In the genomic region with DNA sequence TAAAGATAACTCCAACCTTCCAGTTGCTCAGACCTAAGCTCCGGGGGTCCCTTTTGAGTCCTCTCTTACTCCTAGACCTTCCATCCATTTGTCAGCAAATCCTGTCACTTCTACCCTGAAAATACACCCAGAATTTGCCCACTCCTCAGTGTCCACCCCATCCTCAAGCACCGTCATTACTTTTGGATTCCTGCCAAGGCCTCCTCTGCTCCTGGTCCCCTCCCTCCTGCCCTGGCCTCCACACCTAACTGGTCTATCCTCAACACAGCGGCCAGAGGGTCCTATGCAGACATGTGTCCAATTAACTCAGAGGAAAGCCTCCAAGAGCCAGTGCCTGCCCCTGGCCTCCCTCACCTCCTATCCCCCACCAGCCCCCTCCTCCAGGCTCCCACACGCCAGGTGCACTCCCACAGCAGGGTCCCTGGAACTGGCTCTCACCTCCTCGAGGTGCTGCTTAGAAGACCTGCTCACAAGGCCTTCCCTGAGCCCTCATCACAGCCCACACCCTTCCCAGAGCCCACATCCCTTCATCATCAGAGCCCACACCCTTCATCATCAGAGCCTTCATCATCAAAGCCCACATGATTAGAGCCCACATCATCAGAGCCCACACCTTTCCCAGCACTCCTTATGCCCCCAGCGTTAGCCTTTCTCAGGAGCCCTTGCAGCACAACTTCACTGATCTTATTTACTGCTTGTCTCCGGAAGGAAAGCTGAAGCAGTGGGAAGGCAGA, we compare ENCODE assay signal across 31 cellular contexts. TPM values are rescaled to one million over a fixed set of nuclear protein-coding genes. Genes with fewer than 3 reads are reported as not detected.
DNase-seq lines count a peak whose midpoint lies in the region; ATAC-seq and TF ChIP-seq lines count a peak whose summit lies in the region.
"Had no signal": no experiment of that assay in that cellular context is flagged by ENCODE, and none has a peak within 500 bp of the region (broad histone marks: within the 10 kb centered on the region; RNA-seq: fewer than 3 reads in every experiment).

No MANE protein-coding gene starts in this region.

- H3K4me3 Mint-ChIP-seq in activated CD8-positive, alpha-beta memory T cell treated with anti-CD3 and anti-CD28 coated beads, Interleukin-2, amount 10 ng/mL, durations not matched to agents 7 days and 5 days: no peak overlapping the region
- H3K4me3 Mint-ChIP-seq in CD8-positive, alpha-beta T cell: no peak overlapping the region
- no peak overlapping the region for H3K4me3 Mint-ChIP-seq in activated CD8-positive, alpha-beta T cell treated with anti-CD3 and anti-CD28 coated beads, Interleukin-2, amount 10 ng/mL, durations not matched to agents 7 days and 5 days
- H3K4me3 Mint-ChIP-seq: activated T-helper 1 cell treated with anti-CD3 and anti-CD28 coated beads, Interleukin-12 subunit alpha, Interleukin-12 subunit beta, Interleukin-2, Interleukin-4 antibody, amounts not matched to agents 30 ng/mL and 10 ng/mL and 1 ng/mL, durations not matched to agents 14 hours and 24 hours and 36 hours; immature natural killer cell; natural killer cell; stimulated activated memory B cell treated with anti-CD40 and anti-IgM and Interleukin-4, amounts not matched to agents 10 μg/mL and 1 μg/mL and 100 μg/mL, for 72 hours had no signal

- no peak overlapping the region for H2AFZ ChIP-seq in osteoblast (ENCODE audit: low read length)
- H2AFZ ChIP-seq: GM23248 had no signal

- CTCF ChIA-PET in activated CD8-positive, alpha-beta memory T cell treated with anti-CD3 and anti-CD28 coated beads, Interleukin-2, amount 10 ng/mL, durations not matched to agents 7 days and 5 days (lab: Charles Lee): interaction anchor here (1.0 to 3.8 kb wide), 4 partner anchors 9 to 869 kb away, joined by 3 to 17 read pairs (median 6); a partner anchor contains a TSS
- CTCF ChIA-PET in CD8-positive, alpha-beta T cell (lab: Charles Lee): interaction anchor here (1.1 to 5.6 kb wide), 3 partner anchors 15 to 109 kb away, joined by 3 to 86 read pairs (median 4); a partner anchor contains a TSS
- CTCF ChIA-PET in activated CD8-positive, alpha-beta T cell treated with anti-CD3 and anti-CD28 coated beads, Interleukin-2, amount 10 ng/mL, durations not matched to agents 7 days and 5 days (lab: Charles Lee): interaction anchor here (1.2 to 5.3 kb wide), 5 partner anchors 15 to 146 kb away, joined by 4 to 131 read pairs (median 6); a partner anchor contains a TSS

- no peak for TF ChIP-seq CTCF in CD8-positive, alpha-beta T cell (IDR thresholded peaks at IDR 0.05)
- TF ChIP-seq CTCF in osteoblast (IDR thresholded peaks at IDR 0.05; ENCODE audit: extremely low read depth, low read depth, low read length): no peak

- no peak for ATAC-seq in activated CD8-positive, alpha-beta memory T cell treated with anti-CD3 and anti-CD28 coated beads, Interleukin-2, amount 10 ng/mL, durations not matched to agents 7 days and 5 days
- no peak for ATAC-seq in CD8-positive, alpha-beta T cell
- no peak for ATAC-seq in activated CD8-positive, alpha-beta T cell treated with anti-CD3 and anti-CD28 coated beads, Interleukin-2, amount 10 ng/mL, durations not matched to agents 7 days and 5 days
- no peak for ATAC-seq in HG02763 (IDR thresholded peaks at IDR 0.05; ENCODE audit: unreplicated experiment)
- ATAC-seq: left cardiac atrium; natural killer cell; PC-3; stimulated activated memory B cell treated with anti-CD40 and anti-IgM and Interleukin-4, amounts not matched to agents 10 μg/mL and 1 μg/mL and 100 μg/mL, for 72 hours had no signal

- no peaks in the 10 kb centered on the region for H3K27me3 ChIP-seq in CD8-positive, alpha-beta T cell (ENCODE audit: insufficient read depth, low read length)
- H3K27me3 ChIP-seq in osteoblast (ENCODE audit: insufficient read depth, low read length): peaks cover 17% of the 10 kb centered on the region
- H3K27me3 ChIP-seq: cardiac muscle cell, colonic mucosa had no signal

- peaks cover 73% of the 10 kb centered on the region for H3K4me1 Mint-ChIP-seq in activated CD8-positive, alpha-beta memory T cell treated with anti-CD3 and anti-CD28 coated beads, Interleukin-2, amount 10 ng/mL, durations not matched to agents 7 days and 5 days
- H3K4me1 Mint-ChIP-seq in CD8-positive, alpha-beta T cell (ENCODE audit: low read depth): peaks cover 72% of the 10 kb centered on the region
- peaks cover 99% of the 10 kb centered on the region for H3K4me1 Mint-ChIP-seq in activated CD8-positive, alpha-beta T cell treated with anti-CD3 and anti-CD28 coated beads, Interleukin-2, amount 10 ng/mL, durations not matched to agents 7 days and 5 days (ENCODE audit: low read depth)

- H3K36me3 Mint-ChIP-seq in activated CD8-positive, alpha-beta memory T cell treated with anti-CD3 and anti-CD28 coated beads, Interleukin-2, amount 10 ng/mL, durations not matched to agents 7 days and 5 days: no peaks in the 10 kb centered on the region
- no peaks in the 10 kb centered on the region for H3K36me3 Mint-ChIP-seq in CD8-positive, alpha-beta T cell
- H3K36me3 Mint-ChIP-seq in activated CD8-positive, alpha-beta T cell treated with anti-CD3 and anti-CD28 coated beads, Interleukin-2, amount 10 ng/mL, durations not matched to agents 7 days and 5 days (ENCODE audit: low read depth): no peaks in the 10 kb centered on the region
- H3K36me3 Mint-ChIP-seq: immature natural killer cell; natural killer cell; stimulated activated memory B cell treated with anti-CD40 and anti-IgM and Interleukin-4, amounts not matched to agents 10 μg/mL and 1 μg/mL and 100 μg/mL, for 72 hours had no signal

- H3K79me2 ChIP-seq in osteoblast (ENCODE audit: insufficient read depth, low read length): no peaks in the 10 kb centered on the region

- POLR2A ChIA-PET in CD8-positive, alpha-beta T cell (lab: Charles Lee): no interaction called here
- POLR2A ChIA-PET in activated CD8-positive, alpha-beta T cell treated with anti-CD3 and anti-CD28 coated beads, Interleukin-2, amount 10 ng/mL, durations not matched to agents 7 days and 5 days (lab: Charles Lee): no interaction called here

- H3K4me2 ChIP-seq in osteoblast (ENCODE audit: insufficient read depth, low read length): no peak overlapping the region
- H3K4me2 ChIP-seq: SK-N-SH had no signal

- H3K36me3 ChIP-seq in CD8-positive, alpha-beta T cell (ENCODE audit: insufficient read depth, low read length): no peaks in the 10 kb centered on the region
- no peaks in the 10 kb centered on the region for H3K36me3 ChIP-seq in osteoblast (ENCODE audit: insufficient read depth, low read length)
- H3K36me3 ChIP-seq: cardiac muscle cell, colonic mucosa, transverse colon had no signal

- peaks cover 60% of the 10 kb centered on the region for H3K4me1 ChIP-seq in CD8-positive, alpha-beta T cell (ENCODE audit: insufficient read depth, low read length)
- H3K4me1 ChIP-seq in osteoblast (ENCODE audit: insufficient read depth, low read length): no peaks in the 10 kb centered on the region

- H4K20me1 ChIP-seq in osteoblast (ENCODE audit: insufficient read depth, low read length): no peaks in the 10 kb centered on the region

- intact Hi-C loops in CD8-positive, alpha-beta T cell (cut with DNase I, micrococcal nuclease): loop anchor here in 1 of 2 experiments (5.0 to 10.0 kb wide), 2 partner anchors 136 to 801 kb away; no protein-coding TSS in a partner anchor

- H3K27ac Mint-ChIP-seq in activated CD8-positive, alpha-beta memory T cell treated with anti-CD3 and anti-CD28 coated beads, Interleukin-2, amount 10 ng/mL, durations not matched to agents 7 days and 5 days: peak overlapping the region; percentile 29
- peak overlapping the region; percentile 32 for H3K27ac Mint-ChIP-seq in CD8-positive, alpha-beta T cell
- H3K27ac Mint-ChIP-seq in activated CD8-positive, alpha-beta T cell treated with anti-CD3 and anti-CD28 coated beads, Interleukin-2, amount 10 ng/mL, durations not matched to agents 7 days and 5 days: peak overlapping the region; percentile 79
- H3K27ac Mint-ChIP-seq: natural killer cell; stimulated activated memory B cell treated with anti-CD40 and anti-IgM and Interleukin-4, amounts not matched to agents 10 μg/mL and 1 μg/mL and 100 μg/mL, for 72 hours had no signal

- no peak for DNase-seq in activated CD8-positive, alpha-beta memory T cell treated with anti-CD3 and anti-CD28 coated beads, Interleukin-2, amount 10 ng/mL, durations not matched to agents 7 days and 5 days
- DNase-seq in activated CD8-positive, alpha-beta memory T cell treated with anti-CD3 and anti-CD28 coated beads, Interleukin-2, amount 50 U/mL, for 48 hours: no peak
- DNase-seq in CD8-positive, alpha-beta T cell: no peak
- no peak for DNase-seq in activated CD8-positive, alpha-beta T cell treated with anti-CD3 and anti-CD28 coated beads, Interleukin-2, amount 10 ng/mL, durations not matched to agents 7 days and 5 days
- DNase-seq in osteoblast (ENCODE audit: insufficient read length, low spot score, missing footprints) (peak; percentile 37), NCI-H1436 treated with DMSO at 0.1 percent for 48 hours (lab: John Stamatoyannopoulos, UW) (no peak), NCI-H1092 treated with DMSO at 0.1 percent for 48 hours (lab: John Stamatoyannopoulos, UW) (no peak)
- DNase-seq: colonic mucosa; DND-41; effector CD4-positive, alpha-beta T cell; GM23248; immature natural killer cell; KBM-7; left cardiac atrium; natural killer cell; NCI-H1092; NCI-H187; NK-92 treated with Interleukin-12 subunit alpha and Interleukin-12 subunit beta, amount 100 ng/mL, for 24 hours; PC-3; SK-N-SH; T-helper 9 cell; transverse colon had no signal

- H3K27me3 Mint-ChIP-seq in activated CD8-positive, alpha-beta memory T cell treated with anti-CD3 and anti-CD28 coated beads, Interleukin-2, amount 10 ng/mL, durations not matched to agents 7 days and 5 days: no peaks in the 10 kb centered on the region
- H3K27me3 Mint-ChIP-seq in CD8-positive, alpha-beta T cell (ENCODE audit: low read depth): peaks cover 3% of the 10 kb centered on the region
- H3K27me3 Mint-ChIP-seq in activated CD8-positive, alpha-beta T cell treated with anti-CD3 and anti-CD28 coated beads, Interleukin-2, amount 10 ng/mL, durations not matched to agents 7 days and 5 days (ENCODE audit: low read depth): no peaks in the 10 kb centered on the region

- H3K9me3 ChIP-seq in CD8-positive, alpha-beta T cell (ENCODE audit: low read length): no peaks in the 10 kb centered on the region
- no peaks in the 10 kb centered on the region for H3K9me3 ChIP-seq in osteoblast (ENCODE audit: low read depth, low read length)
- H3K9me3 ChIP-seq: colonic mucosa, SK-N-SH, transverse colon had no signal

- no peak overlapping the region for H3K27ac ChIP-seq in CD8-positive, alpha-beta T cell (ENCODE audit: low read depth, low read length)
- H3K27ac ChIP-seq in osteoblast (ENCODE audit: low read depth, low read length): no peak overlapping the region
- H3K27ac ChIP-seq: cardiac muscle cell, colonic mucosa, GM23248, transverse colon had no signal

- no peak overlapping the region for H3K4me3 ChIP-seq in CD8-positive, alpha-beta T cell (ENCODE audit: low read depth, low read length)
- H3K4me3 ChIP-seq in osteoblast (ENCODE audit: insufficient read depth, low read length): no peak overlapping the region
- H3K4me3 ChIP-seq: cardiac muscle cell, colonic mucosa, GM23248, lung, transverse colon had no signal

- no peaks in the 10 kb centered on the region for H3K9me3 Mint-ChIP-seq in activated CD8-positive, alpha-beta memory T cell treated with anti-CD3 and anti-CD28 coated beads, Interleukin-2, amount 10 ng/mL, durations not matched to agents 7 days and 5 days (ENCODE audit: low read depth)
- no peaks in the 10 kb centered on the region for H3K9me3 Mint-ChIP-seq in CD8-positive, alpha-beta T cell
- H3K9me3 Mint-ChIP-seq in activated CD8-positive, alpha-beta T cell treated with anti-CD3 and anti-CD28 coated beads, Interleukin-2, amount 10 ng/mL, durations not matched to agents 7 days and 5 days (ENCODE audit: insufficient read depth): no peaks in the 10 kb centered on the region
- H3K9me3 Mint-ChIP-seq: activated T-helper 1 cell treated with anti-CD3 and anti-CD28 coated beads, Interleukin-12 subunit alpha, Interleukin-12 subunit beta, Interleukin-2, Interleukin-4 antibody, amounts not matched to agents 30 ng/mL and 10 ng/mL and 1 ng/mL, durations not matched to agents 14 hours and 24 hours and 36 hours; immature natural killer cell; natural killer cell; stimulated activated memory B cell treated with anti-CD40 and anti-IgM and Interleukin-4, amounts not matched to agents 10 μg/mL and 1 μg/mL and 100 μg/mL, for 72 hours had no signal

RNA-seq across cellular contexts. Expression of a gene that starts 20.4 kb away (rescaled TPM):
- total RNA-seq in activated CD8-positive, alpha-beta memory T cell treated with anti-CD3 and anti-CD28 coated beads, Interleukin-2, amount 10 ng/mL, durations not matched to agents 7 days and 5 days: not detected
- under 1 TPM; 0.25 to 0.49 TPM for total RNA-seq in CD8-positive, alpha-beta T cell
- 1 to 10 TPM in 1 of 2 experiments, under 1 TPM in 1; 0.39 to 1.2 TPM for total RNA-seq in activated CD8-positive, alpha-beta T cell treated with anti-CD3 and anti-CD28 coated beads, Interleukin-2, amount 10 ng/mL, durations not matched to agents 7 days and 5 days
- total RNA-seq in osteoblast: under 0.01 TPM in 1 of 2 replicates, not detected in the other
- total RNA-seq: activated T-helper 1 cell treated with anti-CD3 and anti-CD28 coated beads, Interleukin-12 subunit alpha, Interleukin-12 subunit beta, Interleukin-2, Interleukin-4 antibody, amounts not matched to agents 30 ng/mL and 10 ng/mL and 1 ng/mL, durations not matched to agents 14 hours and 24 hours and 36 hours; astrocyte; epithelial cell of proximal tubule; GM23248; M059J; NCI-H460; PC-3; transverse colon had no signal

Comparison
In these comparisons a context has a peak if more than half of its experiments do, and no peak if none do; other contexts are left out.
1. H3K27ac Mint-ChIP-seq: peak in every context shown above with its lines; median percentile 79 in activated CD8-positive, alpha-beta T cell treated with anti-CD3 and anti-CD28 coated beads, Interleukin-2, amount 10 ng/mL, durations not matched to agents 7 days and 5 days; 32 in CD8-positive, alpha-beta T cell; 29 in activated CD8-positive, alpha-beta memory T cell treated with anti-CD3 and anti-CD28 coated beads, Interleukin-2, amount 10 ng/mL, durations not matched to agents 7 days and 5 days.